ENCODE assay signal across 8 cellular contexts in the genomic region with DNA sequence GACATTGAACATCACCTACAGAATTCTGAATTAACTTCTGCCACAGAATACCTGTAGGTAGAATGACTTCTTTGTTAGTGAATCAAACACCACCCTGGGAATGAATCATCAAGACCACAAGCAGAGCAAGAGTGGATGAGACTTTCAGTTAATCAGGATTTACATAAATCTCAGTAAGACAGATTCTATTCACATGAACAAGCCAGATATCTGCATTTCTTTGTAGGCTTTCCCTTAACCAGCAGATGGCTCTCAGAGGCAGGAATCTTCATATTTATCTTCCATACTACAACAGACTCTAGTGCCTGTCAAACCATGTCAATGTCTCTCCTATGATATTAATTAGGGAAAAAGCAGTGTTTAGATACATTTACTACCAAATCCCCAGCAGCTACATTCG.
A peak's percentile ranks its signal among the peaks of the same experiment; 100 is the strongest.
DNase-seq lines count a peak whose midpoint lies in the region; ATAC-seq and TF ChIP-seq lines count a peak whose summit lies in the region.

No MANE protein-coding gene starts in this region.

- peaks cover 23% of the 10 kb centered on the region for H3K79me2 ChIP-seq in osteoblast (ENCODE audit: insufficient read depth, low read length)

- intact Hi-C loops in esophagus squamous epithelium (cut with DNase I) = no loop called here

- H3K27ac Mint-ChIP-seq in brain = peak overlapping the region in 2 of 5 experiments; percentile 9 to 70

- no peak overlapping the region for H3K4me2 ChIP-seq in osteoblast (ENCODE audit: insufficient read depth, low read length)

- no peak overlapping the region for H3K27ac ChIP-seq in osteoblast (ENCODE audit: low read depth, low read length)
- no peak overlapping the region for H3K27ac ChIP-seq in esophagus squamous epithelium

- no peak overlapping the region for H2AFZ ChIP-seq in osteoblast (ENCODE audit: low read length)

- no peaks in the 10 kb centered on the region for H3K9me3 ChIP-seq in osteoblast (ENCODE audit: low read depth, low read length)
- no peaks in the 10 kb centered on the region for H3K9me3 ChIP-seq in esophagus squamous epithelium

- peak; percentile 23 for DNase-seq in DMS 273 (lab: John Stamatoyannopoulos, UW; ENCODE audit: unreplicated experiment)
- DNase-seq in DMS 273 treated with DMSO at 0.1 percent for 48 hours (lab: John Stamatoyannopoulos, UW) = no peak
- DNase-seq in osteoblast (ENCODE audit: insufficient read length, low spot score, missing footprints) = peak; percentile 38
- DNase-seq in esophagus squamous epithelium (lab: John Stamatoyannopoulos, UW) = no peak
- no peak for DNase-seq in activated CD4-positive, CD25-positive, alpha-beta regulatory T cell (lab: John Stamatoyannopoulos, UW)

- peaks cover 20% of the 10 kb centered on the region for H3K36me3 Mint-ChIP-seq in brain

- H3K27me3 ChIP-seq in osteoblast (ENCODE audit: insufficient read depth, low read length) (no peaks in the 10 kb centered on the region), esophagus squamous epithelium (no peaks in the 10 kb centered on the region)

- TF ChIP-seq CTCF in brain (conservative IDR thresholded peaks at IDR 0.05) = peak; percentile 33 to 47
- peak; percentile 47 for TF ChIP-seq CTCF in osteoblast (IDR thresholded peaks at IDR 0.05; ENCODE audit: extremely low read depth, low read depth, low read length)
- peak in 1 of 6 experiments; percentile 52 for TF ChIP-seq CTCF in esophagus squamous epithelium (IDR thresholded peaks at IDR 0.05)

- H3K36me3 ChIP-seq in osteoblast (ENCODE audit: insufficient read depth, low read length) = peaks cover 4% of the 10 kb centered on the region
- H3K36me3 ChIP-seq in esophagus squamous epithelium = no peaks in the 10 kb centered on the region

- peaks cover 0 to 3% (median 0%) of the 10 kb centered on the region in 5 experiments for H3K9me3 Mint-ChIP-seq in brain

- peak overlapping the region in 1 of 5 experiments; percentile 19 for H3K4me3 Mint-ChIP-seq in brain

- ATAC-seq in GM21360 (IDR thresholded peaks at IDR 0.05; ENCODE audit: unreplicated experiment) (peak; percentile 80), HG03571 (IDR thresholded peaks at IDR 0.05; ENCODE audit: unreplicated experiment) (peak; percentile 54)

- peaks cover 26% of the 10 kb centered on the region for H3K4me1 Mint-ChIP-seq in brain

- peaks cover 20% of the 10 kb centered on the region for H4K20me1 ChIP-seq in osteoblast (ENCODE audit: insufficient read depth, low read length)

- H3K4me3 ChIP-seq in osteoblast (ENCODE audit: insufficient read depth, low read length) (no peak overlapping the region), esophagus squamous epithelium (no peak overlapping the region)

- H3K4me1 ChIP-seq in osteoblast (ENCODE audit: insufficient read depth, low read length) (peaks cover 18% of the 10 kb centered on the region), esophagus squamous epithelium (peaks cover 0 to 28% (median 1%) of the 10 kb centered on the region in 3 donors)

- WGBS in esophagus squamous epithelium, 2 donors = 47 to 67% methylated on average over 1 of the region's 1 CpG

- H3K27me3 Mint-ChIP-seq in brain = no peaks in the 10 kb centered on the region

- TF ChIP-seq POLR2A in esophagus squamous epithelium (IDR thresholded peaks at IDR 0.05) = no peak

Comparison
In these comparisons a context has a peak if more than half of its experiments do, and no peak if none do; other contexts are left out.
1. DNase-seq: peak in DMS 273 (single experiment) and osteoblast (single experiment); none in DMS 273 treated with DMSO at 0.1 percent for 48 hours (single experiment), esophagus squamous epithelium (single experiment) and activated CD4-positive, CD25-positive, alpha-beta regulatory T cell (0 of 4).